ENCODE assay signal across 8 cellular contexts in genomic region chr20:47356220-47356525, GRCh38. TPM values are rescaled to one million over a fixed set of nuclear protein-coding genes. Genes with fewer than 3 reads are reported as not detected.
DNase-seq lines count a peak whose midpoint lies in the region; ATAC-seq and TF ChIP-seq lines count a peak whose summit lies in the region.

No MANE protein-coding gene starts in this region.

- H3K27ac ChIP-seq in SJCRH30: peak overlapping the region; percentile 95
- H3K27ac ChIP-seq in esophagus squamous epithelium: peak overlapping the region; percentile 97 to 100 (median 100)
- H3K27ac ChIP-seq in rectal smooth muscle tissue (ENCODE audit: low read depth, low read length): peak overlapping the region; percentile 96

- H3K9me3 ChIP-seq in SJCRH30 (replicated peaks) (no peaks in the 10 kb centered on the region), esophagus squamous epithelium (no peaks in the 10 kb centered on the region)

- H3K36me3 ChIP-seq in SJCRH30 (peaks cover 19% of the 10 kb centered on the region), esophagus squamous epithelium (no peaks in the 10 kb centered on the region), rectal smooth muscle tissue (ENCODE audit: control insufficient read depth, insufficient read depth, low read length) (no peaks in the 10 kb centered on the region)

- TF ChIP-seq CTCF in esophagus squamous epithelium (IDR thresholded peaks at IDR 0.05): no peak

- no peak for ATAC-seq in GM18909 (IDR thresholded peaks at IDR 0.05; ENCODE audit: poor library complexity, unreplicated experiment)

- H3K4me3 ChIP-seq in GM08714 (ENCODE audit: low read length) (peak overlapping the region; percentile 92), SJCRH30 (peak overlapping the region; percentile 56), esophagus squamous epithelium (peak overlapping the region in 3 of 4 donors; percentile 26 to 49 (median 27)), rectal smooth muscle tissue (ENCODE audit: low read length) (peak overlapping the region; percentile 45)

- peaks cover 50% of the 10 kb centered on the region for H3K4me1 ChIP-seq in SJCRH30
- H3K4me1 ChIP-seq in esophagus squamous epithelium: peaks cover 80 to 100% (median 90%) of the 10 kb centered on the region in 3 donors
- peaks cover 95% of the 10 kb centered on the region for H3K4me1 ChIP-seq in rectal smooth muscle tissue (ENCODE audit: control insufficient read depth, insufficient read depth, low read length)

- H3K27me3 ChIP-seq in SJCRH30 (no peaks in the 10 kb centered on the region), esophagus squamous epithelium (no peaks in the 10 kb centered on the region), rectal smooth muscle tissue (ENCODE audit: control insufficient read depth, insufficient read depth, low read length) (no peaks in the 10 kb centered on the region)

- H3K9ac ChIP-seq in rectal smooth muscle tissue (ENCODE audit: low read length): no peak overlapping the region

- intact Hi-C loops in esophagus squamous epithelium (cut with DNase I): loop anchor here (5.0 kb wide), 1 partner anchor 39 kb away; no protein-coding TSS in a partner anchor

- DNase-seq in SJCRH30: no peak
- DNase-seq in esophagus squamous epithelium (lab: John Stamatoyannopoulos, UW): no peak
- no peak for DNase-seq in NCI-H1694 treated with DMSO at 0.1 percent for 48 hours (lab: John Stamatoyannopoulos, UW)
- no peak for DNase-seq in NCI-H748 treated with DMSO at 0.1 percent for 48 hours (lab: John Stamatoyannopoulos, UW)
- DNase-seq in NOMO-1 (lab: John Stamatoyannopoulos, UW; ENCODE audit: unreplicated experiment in 2 of 2): no peak

- TF ChIP-seq POLR2A in esophagus squamous epithelium (IDR thresholded peaks at IDR 0.05): no peak

RNA-seq across cellular contexts. Expression of gene ZMYND8, which starts 0.3 kb away (rescaled TPM):
- total RNA-seq in SJCRH30 (2014; rRNA removed; shearing (Covaris generic)): 45.4 and 45.8 TPM in 2 replicates
- total RNA-seq in esophagus squamous epithelium: 10 to 100 TPM; 21.5 to 26.3 (median 24.3) TPM

Comparison
In these comparisons a context has a peak if more than half of its experiments do, and no peak if none do; other contexts are left out.
1. H3K4me3 ChIP-seq: peak in every context shown above with its lines; median percentile 92 in GM08714; 56 in SJCRH30; 45 in rectal smooth muscle tissue; 27 in esophagus squamous epithelium.